ENCODE assay signal across 8 cellular contexts in genomic region chr1:171252482-171252881, GRCh38. TPM values are rescaled to one million over a fixed set of nuclear protein-coding genes. Genes with fewer than 3 reads are reported as not detected.
A peak's percentile ranks its signal among the peaks of the same experiment; 100 is the strongest.
DNase-seq lines count a peak whose midpoint lies in the region; ATAC-seq, FAIRE-seq and TF ChIP-seq lines count a peak whose summit lies in the region.

No MANE protein-coding gene starts in this region.

- no peaks in the 10 kb centered on the region for H3K9me3 Mint-ChIP-seq in brain

- no peaks in the 10 kb centered on the region for H3K36me3 Mint-ChIP-seq in brain

- peak; percentile 71 for FAIRE-seq in GM12891 (lab: Jason Lieb, UNC)

- peak overlapping the region; percentile 6 to 80 (median 67) for H3K4me3 Mint-ChIP-seq in brain

- TF ChIP-seq POLR2A in GM12891 (IDR thresholded peaks at IDR 0.05; ENCODE audit: low read depth, low read length) = no peak

- H3K27ac ChIP-seq in caudate nucleus (ENCODE audit: low read depth, low read length) = no peak overlapping the region

- peaks cover 36% of the 10 kb centered on the region for H3K27me3 Mint-ChIP-seq in brain

- peak overlapping the region in 3 of 5 experiments; percentile 17 to 72 (median 56) for H3K27ac Mint-ChIP-seq in brain

- DNase-seq in GM12891 (ENCODE audit: insufficient read length, low spot score) (no peak), SW480 (ENCODE audit: low spot score) (no peak), caudate nucleus (lab: John Stamatoyannopoulos, UW) (no peak), 8988T (no peak), glomerular visceral epithelial cell (ENCODE audit: extremely low spot score) (no peak)

- peak; percentile 91 for ATAC-seq in GM19467 (IDR thresholded peaks at IDR 0.05; ENCODE audit: unreplicated experiment)
- ATAC-seq in HG03280 (IDR thresholded peaks at IDR 0.05; ENCODE audit: unreplicated experiment) = peak; percentile 93

- H3K4me1 Mint-ChIP-seq in brain = peaks cover 37% of the 10 kb centered on the region

- no peak for TF ChIP-seq CTCF in brain (conservative IDR thresholded peaks at IDR 0.05)

TF ChIP-seq in GM12891, 5 proteins besides CTCF, POLR2A, EP300 and RAD21:
- TF ChIP-seq POU2F2 (IDR thresholded peaks at IDR 0.05; ENCODE audit: low read depth, low read length) = no peak
- TF ChIP-seq TAF1 (IDR thresholded peaks at IDR 0.05; ENCODE audit: low read depth, low read length) = no peak

RNA-seq across cellular contexts. Expression of gene FMO1, which starts 4.2 kb away (rescaled TPM):
- not detected for polyA plus RNA-seq in GM12891 (2012; ENCODE audit: low read depth, missing spikeins)
- 0.58 TPM for polyA plus RNA-seq in brain (ENCODE audit: insufficient read depth, low read depth, low replicate concordance)
